ENCODE assay signal across 1 cellular context in the genomic region with DNA sequence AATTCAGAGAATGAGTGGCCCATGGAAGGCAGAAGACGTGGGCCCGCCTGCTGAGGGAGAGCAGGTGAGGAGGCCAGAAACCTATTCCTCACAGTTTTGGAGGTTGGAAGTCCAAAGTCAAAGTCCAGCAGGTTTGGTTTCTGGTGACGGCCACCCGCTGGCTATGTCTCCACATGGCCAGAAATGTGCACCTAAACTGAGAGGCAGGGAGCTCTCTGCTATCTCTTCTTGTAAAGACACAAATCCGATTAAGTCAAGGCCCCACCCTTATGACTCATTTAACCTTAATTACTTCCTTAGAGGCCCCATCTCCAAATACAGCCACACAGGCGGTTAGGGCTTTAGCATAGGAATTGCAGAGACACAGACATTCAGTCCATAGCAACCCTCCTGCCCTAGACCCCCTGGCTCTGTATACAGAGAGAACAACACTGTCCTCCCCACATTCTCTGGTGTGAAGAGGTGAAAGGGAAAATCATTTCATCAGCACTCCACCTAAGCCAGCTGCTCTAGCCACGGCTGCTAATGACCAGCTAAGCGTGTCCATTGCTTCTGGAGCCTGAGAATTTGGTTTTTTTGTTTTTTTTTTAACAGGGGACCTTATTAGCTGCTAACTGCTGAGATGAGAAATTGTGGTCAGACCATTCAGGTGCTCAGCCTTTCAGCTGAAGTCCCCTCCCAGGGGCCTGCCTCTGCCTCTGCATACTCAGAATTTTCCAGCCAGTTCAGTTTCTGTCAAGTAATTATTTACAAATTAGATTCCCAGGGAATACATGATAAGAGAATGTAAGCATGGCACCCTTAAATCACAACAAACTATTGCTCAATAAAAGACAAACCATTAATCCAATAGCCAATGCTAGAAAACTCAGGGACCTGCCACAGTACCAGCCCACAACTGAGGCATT.
TF ChIP-seq lines count a peak whose summit lies in the region.

No MANE protein-coding gene starts in this region.

TF ChIP-seq in GM23338, 12 proteins besides CTCF, POLR2A, EP300 and RAD21 (continued from another document):
- TF ChIP-seq, protein P1, sequence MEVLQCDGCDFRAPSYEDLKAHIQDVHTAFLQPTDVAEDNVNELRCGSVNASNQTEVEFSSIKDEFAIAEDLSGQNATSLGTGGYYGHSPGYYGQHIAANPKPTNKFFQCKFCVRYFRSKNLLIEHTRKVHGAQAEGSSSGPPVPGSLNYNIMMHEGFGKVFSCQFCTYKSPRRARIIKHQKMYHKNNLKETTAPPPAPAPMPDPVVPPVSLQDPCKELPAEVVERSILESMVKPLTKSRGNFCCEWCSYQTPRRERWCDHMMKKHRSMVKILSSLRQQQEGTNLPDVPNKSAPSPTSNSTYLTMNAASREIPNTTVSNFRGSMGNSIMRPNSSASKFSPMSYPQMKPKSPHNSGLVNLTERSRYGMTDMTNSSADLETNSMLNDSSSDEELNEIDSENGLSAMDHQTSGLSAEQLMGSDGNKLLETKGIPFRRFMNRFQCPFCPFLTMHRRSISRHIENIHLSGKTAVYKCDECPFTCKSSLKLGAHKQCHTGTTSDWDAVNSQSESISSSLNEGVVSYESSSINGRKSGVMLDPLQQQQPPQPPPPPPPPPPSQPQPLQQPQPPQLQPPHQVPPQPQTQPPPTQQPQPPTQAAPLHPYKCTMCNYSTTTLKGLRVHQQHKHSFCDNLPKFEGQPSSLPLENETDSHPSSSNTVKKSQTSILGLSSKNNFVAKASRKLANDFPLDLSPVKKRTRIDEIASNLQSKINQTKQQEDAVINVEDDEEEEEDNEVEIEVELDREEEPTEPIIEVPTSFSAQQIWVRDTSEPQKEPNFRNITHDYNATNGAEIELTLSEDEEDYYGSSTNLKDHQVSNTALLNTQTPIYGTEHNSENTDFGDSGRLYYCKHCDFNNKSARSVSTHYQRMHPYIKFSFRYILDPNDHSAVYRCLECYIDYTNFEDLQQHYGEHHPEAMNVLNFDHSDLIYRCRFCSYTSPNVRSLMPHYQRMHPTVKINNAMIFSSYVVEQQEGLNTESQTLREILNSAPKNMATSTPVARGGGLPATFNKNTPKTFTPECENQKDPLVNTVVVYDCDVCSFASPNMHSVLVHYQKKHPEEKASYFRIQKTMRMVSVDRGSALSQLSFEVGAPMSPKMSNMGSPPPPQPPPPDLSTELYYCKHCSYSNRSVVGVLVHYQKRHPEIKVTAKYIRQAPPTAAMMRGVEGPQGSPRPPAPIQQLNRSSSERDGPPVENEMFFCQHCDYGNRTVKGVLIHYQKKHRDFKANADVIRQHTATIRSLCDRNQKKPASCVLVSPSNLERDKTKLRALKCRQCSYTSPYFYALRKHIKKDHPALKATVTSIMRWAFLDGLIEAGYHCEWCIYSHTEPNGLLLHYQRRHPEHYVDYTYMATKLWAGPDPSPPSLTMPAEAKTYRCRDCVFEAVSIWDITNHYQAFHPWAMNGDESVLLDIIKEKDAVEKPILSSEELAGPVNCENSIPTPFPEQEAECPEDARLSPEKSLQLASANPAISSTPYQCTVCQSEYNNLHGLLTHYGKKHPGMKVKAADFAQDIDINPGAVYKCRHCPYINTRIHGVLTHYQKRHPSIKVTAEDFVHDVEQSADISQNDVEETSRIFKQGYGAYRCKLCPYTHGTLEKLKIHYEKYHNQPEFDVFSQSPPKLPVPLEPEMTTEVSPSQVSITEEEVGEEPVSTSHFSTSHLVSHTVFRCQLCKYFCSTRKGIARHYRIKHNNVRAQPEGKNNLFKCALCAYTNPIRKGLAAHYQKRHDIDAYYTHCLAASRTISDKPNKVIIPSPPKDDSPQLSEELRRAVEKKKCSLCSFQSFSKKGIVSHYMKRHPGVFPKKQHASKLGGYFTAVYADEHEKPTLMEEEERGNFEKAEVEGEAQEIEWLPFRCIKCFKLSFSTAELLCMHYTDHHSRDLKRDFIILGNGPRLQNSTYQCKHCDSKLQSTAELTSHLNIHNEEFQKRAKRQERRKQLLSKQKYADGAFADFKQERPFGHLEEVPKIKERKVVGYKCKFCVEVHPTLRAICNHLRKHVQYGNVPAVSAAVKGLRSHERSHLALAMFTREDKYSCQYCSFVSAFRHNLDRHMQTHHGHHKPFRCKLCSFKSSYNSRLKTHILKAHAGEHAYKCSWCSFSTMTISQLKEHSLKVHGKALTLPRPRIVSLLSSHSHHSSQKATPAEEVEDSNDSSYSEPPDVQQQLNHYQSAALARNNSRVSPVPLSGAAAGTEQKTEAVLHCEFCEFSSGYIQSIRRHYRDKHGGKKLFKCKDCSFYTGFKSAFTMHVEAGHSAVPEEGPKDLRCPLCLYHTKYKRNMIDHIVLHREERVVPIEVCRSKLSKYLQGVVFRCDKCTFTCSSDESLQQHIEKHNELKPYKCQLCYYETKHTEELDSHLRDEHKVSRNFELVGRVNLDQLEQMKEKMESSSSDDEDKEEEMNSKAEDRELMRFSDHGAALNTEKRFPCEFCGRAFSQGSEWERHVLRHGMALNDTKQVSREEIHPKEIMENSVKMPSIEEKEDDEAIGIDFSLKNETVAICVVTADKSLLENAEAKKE (CRISPR knock-in tag; IDR thresholded peaks at IDR 0.05), result no peak
- TF ChIP-seq, protein P2, sequence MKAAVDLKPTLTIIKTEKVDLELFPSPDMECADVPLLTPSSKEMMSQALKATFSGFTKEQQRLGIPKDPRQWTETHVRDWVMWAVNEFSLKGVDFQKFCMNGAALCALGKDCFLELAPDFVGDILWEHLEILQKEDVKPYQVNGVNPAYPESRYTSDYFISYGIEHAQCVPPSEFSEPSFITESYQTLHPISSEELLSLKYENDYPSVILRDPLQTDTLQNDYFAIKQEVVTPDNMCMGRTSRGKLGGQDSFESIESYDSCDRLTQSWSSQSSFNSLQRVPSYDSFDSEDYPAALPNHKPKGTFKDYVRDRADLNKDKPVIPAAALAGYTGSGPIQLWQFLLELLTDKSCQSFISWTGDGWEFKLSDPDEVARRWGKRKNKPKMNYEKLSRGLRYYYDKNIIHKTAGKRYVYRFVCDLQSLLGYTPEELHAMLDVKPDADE (IDR thresholded peaks at IDR 0.05), result no peak
- no peak for TF ChIP-seq POLR2AphosphoS5 (IDR thresholded peaks at IDR 0.05; ENCODE audit: low read depth)
- TF ChIP-seq ZNF331 (CRISPR knock-in tag; IDR thresholded peaks at IDR 0.05; ENCODE audit: low read depth), result no peak
- no peak for TF ChIP-seq STAT1 (IDR thresholded peaks at IDR 0.05; ENCODE audit: unreplicated experiment)
- TF ChIP-seq EZH2phosphoT487 (IDR thresholded peaks at IDR 0.05; ENCODE audit: unreplicated experiment), result no peak
- no peak for TF ChIP-seq ZNF114 (CRISPR knock-in tag; IDR thresholded peaks at IDR 0.05)
- no peak for TF ChIP-seq CREB1 (CRISPR knock-in tag; IDR thresholded peaks at IDR 0.05; ENCODE audit: low read depth)
- TF ChIP-seq EZH2 (IDR thresholded peaks at IDR 0.05; ENCODE audit: low read depth, unreplicated experiment), result no peak
